8 cellular contexts compared by ENCODE assay signal in the genomic region with DNA sequence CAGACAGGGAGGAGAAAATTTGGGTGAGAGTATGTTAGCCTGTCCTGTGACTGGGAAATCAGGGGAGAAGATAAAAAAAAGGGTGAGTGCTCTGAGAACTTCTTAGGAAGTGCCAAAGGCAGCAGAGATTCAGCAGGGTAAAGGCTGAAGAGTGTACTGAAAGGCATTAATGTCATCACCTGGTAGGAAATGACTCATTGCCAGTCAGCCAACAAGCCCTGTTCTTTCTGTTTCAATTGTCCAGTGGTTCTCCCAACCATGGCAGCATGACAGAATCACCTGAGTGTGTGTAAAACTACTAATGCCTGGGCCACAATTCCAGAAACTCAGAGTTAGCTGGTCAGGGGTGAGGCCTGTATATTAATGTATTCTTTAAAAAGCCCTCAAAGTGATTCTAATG.
DNase-seq lines count a peak whose midpoint lies in the region; ATAC-seq and TF ChIP-seq lines count a peak whose summit lies in the region.

No MANE protein-coding gene starts in this region.

- H3K27me3 ChIP-seq in gastroesophageal sphincter (no peaks in the 10 kb centered on the region), vagina (no peaks in the 10 kb centered on the region)
- no peaks in the 10 kb centered on the region for H3K27me3 ChIP-seq in effector memory CD4-positive, alpha-beta T cell (replicated peaks; ENCODE audit: control insufficient read depth, insufficient read depth, low read length, poor library complexity, severe bottlenecking)

- peak; percentile 96 for ATAC-seq in GM21786 (IDR thresholded peaks at IDR 0.05; ENCODE audit: unreplicated experiment)
- no peak for ATAC-seq in gastroesophageal sphincter

- TF ChIP-seq CTCF in GM13977 (IDR thresholded peaks at IDR 0.05; ENCODE audit: extremely low read depth, insufficient read depth, missing control alignments): no peak
- no peak for TF ChIP-seq CTCF in gastroesophageal sphincter (IDR thresholded peaks at IDR 0.05)
- TF ChIP-seq CTCF in vagina (IDR thresholded peaks at IDR 0.05): no peak

- intact Hi-C loops in vagina (cut with DNase I): no loop called here

- no peak overlapping the region for H3K27ac ChIP-seq in gastroesophageal sphincter
- no peak overlapping the region for H3K27ac ChIP-seq in vagina
- no peak overlapping the region for H3K27ac ChIP-seq in effector memory CD4-positive, alpha-beta T cell (ENCODE audit: insufficient read depth, low read length, poor library complexity, severe bottlenecking)

- H3K9me3 ChIP-seq in gastroesophageal sphincter: no peaks in the 10 kb centered on the region
- no peaks in the 10 kb centered on the region for H3K9me3 ChIP-seq in vagina
- H3K9me3 ChIP-seq in effector memory CD4-positive, alpha-beta T cell (ENCODE audit: control insufficient read depth, low read length): no peaks in the 10 kb centered on the region

- H3K4me3 ChIP-seq in gastroesophageal sphincter (no peak overlapping the region), vagina (no peak overlapping the region)
- H3K4me3 ChIP-seq in effector memory CD4-positive, alpha-beta T cell (ENCODE audit: insufficient read depth, low read depth, low read length, poor library complexity, severe bottlenecking): no peak overlapping the region

- TF ChIP-seq POLR2A in gastroesophageal sphincter (IDR thresholded peaks at IDR 0.05) (no peak), vagina (IDR thresholded peaks at IDR 0.05) (no peak)

- H3K36me3 ChIP-seq in gastroesophageal sphincter (peaks cover 0 to 17% of the 10 kb centered on the region in 2 donors), vagina (peaks cover 0 to 4% of the 10 kb centered on the region in 2 donors)
- H3K36me3 ChIP-seq in effector memory CD4-positive, alpha-beta T cell (ENCODE audit: control insufficient read depth, insufficient read depth, low read length): no peaks in the 10 kb centered on the region

- TF ChIP-seq EP300 in gastroesophageal sphincter (IDR thresholded peaks at IDR 0.05): no peak

- in situ Hi-C loops in GM13977 (cut with MboI; ENCODE audit: low pct_unique_long_range_greater_than_20kb, low sequenced_read_pairs, unreplicated experiment): no loop called here

- H3K4me1 ChIP-seq in gastroesophageal sphincter: no peaks in the 10 kb centered on the region
- no peaks in the 10 kb centered on the region for H3K4me1 ChIP-seq in vagina
- H3K4me1 ChIP-seq in effector memory CD4-positive, alpha-beta T cell (ENCODE audit: control insufficient read depth, insufficient read depth, low read length, poor library complexity, severe bottlenecking): peaks cover 6% of the 10 kb centered on the region

- DNase-seq in GM13977 (ENCODE audit: low spot score): peak; percentile 59
- peak; percentile 50 for DNase-seq in LoVo (ENCODE audit: low spot score)
- peak; percentile 71 for DNase-seq in glomerular visceral epithelial cell (ENCODE audit: extremely low spot score)
- DNase-seq in vagina (ENCODE audit: extremely low spot score in 2 of 2): no peak
- DNase-seq in effector memory CD4-positive, alpha-beta T cell: no peak
- DNase-seq in NCI-H2227 treated with DMSO at 0.1 percent for 48 hours (lab: John Stamatoyannopoulos, UW): no peak

Comparison
In these comparisons a context has a peak if more than half of its experiments do, and no peak if none do; other contexts are left out.
1. DNase-seq: peak in GM13977 (single experiment), LoVo (single experiment) and glomerular visceral epithelial cell (single experiment); none in vagina (0 of 2), effector memory CD4-positive, alpha-beta T cell (0 of 3) and NCI-H2227 treated with DMSO at 0.1 percent for 48 hours (single experiment).